ENCODE assay signal across 1 cellular context in genomic region chr3:177345049-177345972, GRCh38.
TF ChIP-seq lines count a peak whose summit lies in the region.

No MANE protein-coding gene starts in this region.

TF ChIP-seq in K562, 482 proteins besides CTCF, POLR2A, EP300 and RAD21 (continued from another document and continues in another):
- no peak for TF ChIP-seq FIP1L1 (IDR thresholded peaks at IDR 0.05; ENCODE audit: low read depth, low read length, poor library complexity, severe bottlenecking)
- TF ChIP-seq HLTF (IDR thresholded peaks at IDR 0.05): no peak; the same call in none of the 2 replicates
- peak; percentile 45 for TF ChIP-seq HMGN3 (IDR thresholded peaks at IDR 0.05; ENCODE audit: borderline replicate concordance, extremely low read depth, insufficient read length, low read depth, low read length)
- TF ChIP-seq MTF1 (CRISPR knock-in tag; IDR thresholded peaks at IDR 0.05; ENCODE audit: borderline replicate concordance): no peak
- TF ChIP-seq CBX8 (IDR thresholded peaks at IDR 0.05; ENCODE audit: borderline replicate concordance, extremely low read depth, low read depth, low read length, poor library complexity, severe bottlenecking): no peak
- TF ChIP-seq GABPB2 (CRISPR knock-in tag; conservative IDR thresholded peaks at IDR 0.05): no peak
- peak; percentile 69 to 90 for TF ChIP-seq MLLT1 (IDR thresholded peaks at IDR 0.05)
- peak; percentile 88 for TF ChIP-seq ZNF316 (IDR thresholded peaks at IDR 0.05)
- peak; percentile 53; the same call in 1 of the 2 replicates for TF ChIP-seq NCOA6 (IDR thresholded peaks at IDR 0.05)
- no peak; the same call in 1 of the 2 replicates for TF ChIP-seq ZBTB40 (IDR thresholded peaks at IDR 0.05)
- no peak for TF ChIP-seq ZBTB40 (CRISPR knock-in tag; IDR thresholded peaks at IDR 0.05)
- TF ChIP-seq E4F1 (CRISPR knock-in tag; IDR thresholded peaks at IDR 0.05; ENCODE audit: borderline replicate concordance): no peak
- TF ChIP-seq TRIM24 (IDR thresholded peaks at IDR 0.05): peak in 1 of 2 experiments; percentile 81; a peak in 2 of 4 replicates
- peak; percentile 93 for TF ChIP-seq SMARCA4 (IDR thresholded peaks at IDR 0.05)
- peak; percentile 82 for TF ChIP-seq C11orf30 (IDR thresholded peaks at IDR 0.05; ENCODE audit: low read depth)
- no peak for TF ChIP-seq ARHGAP35 (IDR thresholded peaks at IDR 0.05; ENCODE audit: partially characterized antibody)
- TF ChIP-seq UBTF (IDR thresholded peaks at IDR 0.05; ENCODE audit: borderline replicate concordance in 1 of 2, low read depth in 2 of 2, low read length in 2 of 2): peak in 1 of 2 experiments; percentile 80; a peak in 1 of 4 replicates
- no peak for TF ChIP-seq HES1 (IDR thresholded peaks at IDR 0.05; ENCODE audit: low read depth)
- TF ChIP-seq E2F8 (IDR thresholded peaks at IDR 0.05; ENCODE audit: low read depth, partially characterized antibody): no peak
- no peak for TF ChIP-seq ZNF780A (CRISPR knock-in tag; IDR thresholded peaks at IDR 0.05)
- peak; percentile 41; the same call in 1 of the 2 replicates for TF ChIP-seq SP1 (CRISPR knock-in tag; IDR thresholded peaks at IDR 0.05)
- TF ChIP-seq ZNF644 (tag; IDR thresholded peaks at IDR 0.05; ENCODE audit: low read depth): peak; percentile 89
- no peak for TF ChIP-seq CGGBP1 (CRISPR knock-in tag; IDR thresholded peaks at IDR 0.05)
- no peak for TF ChIP-seq USF1 (CRISPR knock-in tag; IDR thresholded peaks at IDR 0.05)
- no peak for TF ChIP-seq MCM7 (IDR thresholded peaks at IDR 0.05)
- TF ChIP-seq HNRNPH1 (optimal IDR thresholded peaks at IDR 0.05; ENCODE audit: low read depth, low read length): no peak
- peak; percentile 40; the same call in 1 of the 2 replicates for TF ChIP-seq BCOR (IDR thresholded peaks at IDR 0.05)
- no peak for TF ChIP-seq TFE3 (CRISPR knock-in tag; IDR thresholded peaks at IDR 0.05)
- peak; percentile 92 for TF ChIP-seq ARID1B (IDR thresholded peaks at IDR 0.05)
